ENCODE assay signal across 22 cellular contexts in genomic region chr5:146633273-146633672, GRCh38.
A peak's percentile ranks its signal among the peaks of the same experiment; 100 is the strongest.
DNase-seq lines count a peak whose midpoint lies in the region; ATAC-seq and TF ChIP-seq lines count a peak whose summit lies in the region.
"Had no signal": no experiment of that assay in that cellular context is flagged by ENCODE, and none has a peak within 500 bp of the region (broad histone marks: within the 10 kb centered on the region; RNA-seq: fewer than 3 reads in every experiment).

No MANE protein-coding gene starts in this region.

- H3K4me3 ChIP-seq in MG63, result no peak overlapping the region
- H3K4me3 ChIP-seq: BLaER1 treated with 17β-estradiol and CSF1 and Interleukin-3, amounts not matched to agents 10 nM and 100 nM; esophagus squamous epithelium; gastroesophageal sphincter had no signal

- peak overlapping the region; percentile 5 for H3K4me3 Mint-ChIP-seq in type B pancreatic cell
- H3K4me3 Mint-ChIP-seq: activated naive CD8-positive, alpha-beta T cell treated with anti-CD3 and anti-CD28 coated beads for 36 hours; activated T-helper 17 cell treated with anti-CD3 and anti-CD28 coated beads, Interleukin-2, amount 50 U/mL, for 72 hours; natural killer cell treated with Interleukin-12 subunit alpha and Interleukin-12 subunit beta and Interleukin-15 and Interleukin-18, amount 100 ng/mL, for 72 hours had no signal

- no peaks in the 10 kb centered on the region for H3K9me3 ChIP-seq in MG63
- H3K9me3 ChIP-seq: BLaER1 treated with 17β-estradiol and CSF1 and Interleukin-3, amounts not matched to agents 10 nM and 100 nM; esophagus squamous epithelium had no signal

- no peak for ATAC-seq in HG03196 (IDR thresholded peaks at IDR 0.05; ENCODE audit: unreplicated experiment)
- ATAC-seq: activated T-helper 17 cell treated with anti-CD3 and anti-CD28 coated beads, Interleukin-2, amount 50 U/mL, for 72 hours; gastroesophageal sphincter; natural killer cell treated with Interleukin-12 subunit alpha and Interleukin-12 subunit beta and Interleukin-15 and Interleukin-18, amount 100 ng/mL, for 72 hours had no signal

- peaks cover 10% of the 10 kb centered on the region for H3K27me3 Mint-ChIP-seq in type B pancreatic cell
- H3K27me3 Mint-ChIP-seq: activated naive CD8-positive, alpha-beta T cell treated with anti-CD3 and anti-CD28 coated beads for 36 hours; activated T-helper 17 cell treated with anti-CD3 and anti-CD28 coated beads, Interleukin-2, amount 50 U/mL, for 72 hours; natural killer cell treated with Interleukin-12 subunit alpha and Interleukin-12 subunit beta and Interleukin-15 and Interleukin-18, amount 100 ng/mL, for 72 hours had no signal

- TF ChIP-seq CTCF in type B pancreatic cell (conservative IDR thresholded peaks at IDR 0.05), result no peak

- DNase-seq in NCI-H82 (lab: John Stamatoyannopoulos, UW), result peak; percentile 48
- DNase-seq in NCI-H82 treated with DMSO at 0.1 percent for 48 hours (lab: John Stamatoyannopoulos, UW; ENCODE audit: unreplicated experiment), result no peak
- peak; percentile 91 for DNase-seq in NCI-H748 (lab: John Stamatoyannopoulos, UW; ENCODE audit: unreplicated experiment)
- peak; percentile 50 for DNase-seq in left kidney (ENCODE audit: low read depth, low spot score)
- DNase-seq in type B pancreatic cell (ENCODE audit: extremely low spot score, unreplicated experiment), result no peak
- DNase-seq in 8988T, result no peak
- DNase-seq in MG63, result no peak
- DNase-seq: ACHN; activated CD4-positive, alpha-beta T cell treated with anti-CD3 and anti-CD28 coated beads for 4 hours; activated naive CD8-positive, alpha-beta T cell treated with anti-CD3 and anti-CD28 coated beads for 36 hours; effector CD8-positive, alpha-beta T cell; esophagus squamous epithelium; Karpas-422; kidney; NCI-H446 treated with DMSO at 0.1 percent for 48 hours; SIG-M5; T-helper 1 cell had no signal

- H3K36me3 Mint-ChIP-seq in type B pancreatic cell, result peaks cover 10% of the 10 kb centered on the region
- H3K36me3 Mint-ChIP-seq: activated naive CD8-positive, alpha-beta T cell treated with anti-CD3 and anti-CD28 coated beads for 36 hours had no signal

- H3K27ac Mint-ChIP-seq in type B pancreatic cell, result no peak overlapping the region
- H3K27ac Mint-ChIP-seq: activated naive CD8-positive, alpha-beta T cell treated with anti-CD3 and anti-CD28 coated beads for 36 hours; activated T-helper 17 cell treated with anti-CD3 and anti-CD28 coated beads, Interleukin-2, amount 50 U/mL, for 72 hours; natural killer cell treated with Interleukin-12 subunit alpha and Interleukin-12 subunit beta and Interleukin-15 and Interleukin-18, amount 100 ng/mL, for 72 hours had no signal

- H3K9me3 Mint-ChIP-seq in type B pancreatic cell, result no peaks in the 10 kb centered on the region
- H3K9me3 Mint-ChIP-seq: activated naive CD8-positive, alpha-beta T cell treated with anti-CD3 and anti-CD28 coated beads for 36 hours; activated T-helper 17 cell treated with anti-CD3 and anti-CD28 coated beads, Interleukin-2, amount 50 U/mL, for 72 hours; natural killer cell treated with Interleukin-12 subunit alpha and Interleukin-12 subunit beta and Interleukin-15 and Interleukin-18, amount 100 ng/mL, for 72 hours had no signal

- peaks cover 9% of the 10 kb centered on the region for H3K4me1 Mint-ChIP-seq in type B pancreatic cell (ENCODE audit: unreplicated experiment)
- H3K4me1 Mint-ChIP-seq: activated naive CD8-positive, alpha-beta T cell treated with anti-CD3 and anti-CD28 coated beads for 36 hours had no signal

- H3K36me3 ChIP-seq in MG63, result no peaks in the 10 kb centered on the region
- H3K36me3 ChIP-seq: BLaER1 treated with 17β-estradiol and CSF1 and Interleukin-3, amounts not matched to agents 10 nM and 100 nM; esophagus squamous epithelium; gastroesophageal sphincter had no signal

- H3K27me3 ChIP-seq in MG63, result peaks cover 8% of the 10 kb centered on the region; the same call in 1 of the 2 replicates
- H3K27me3 ChIP-seq: BLaER1 treated with 17β-estradiol and CSF1 and Interleukin-3, amounts not matched to agents 10 nM and 100 nM; esophagus squamous epithelium; gastroesophageal sphincter had no signal

Comparison
In these comparisons a context has a peak if more than half of its experiments do, and no peak if none do; other contexts are left out.
1. DNase-seq: peak in NCI-H82 (single experiment), NCI-H748 (single experiment) and left kidney (single experiment); none in NCI-H82 treated with DMSO at 0.1 percent for 48 hours (single experiment), type B pancreatic cell (single experiment), 8988T (single experiment) and MG63 (single experiment).